Comparison of ENCODE assay signal across 8 cellular contexts in genomic region chr17:56592487-56593072, GRCh38. TPM values are rescaled to one million over a fixed set of nuclear protein-coding genes. Genes with fewer than 3 reads are reported as not detected.
DNase-seq lines count a peak whose midpoint lies in the region; ATAC-seq lines count a peak whose summit lies in the region.

No MANE protein-coding gene starts in this region.

- 1% methylated on average over 42 to 43 of the region's 43 CpGs for WGBS in esophagus, 2 donors

- H3K36me3 Mint-ChIP-seq in stimulated activated memory B cell treated with anti-CD40 and anti-IgM and Interleukin-4, amounts not matched to agents 10 μg/mL and 1 μg/mL and 100 μg/mL, for 72 hours, result no peaks in the 10 kb centered on the region

- H3K4me3 Mint-ChIP-seq in stimulated activated memory B cell treated with anti-CD40 and anti-IgM and Interleukin-4, amounts not matched to agents 10 μg/mL and 1 μg/mL and 100 μg/mL, for 72 hours, result peak overlapping the region; percentile 65

- H3K4me1 ChIP-seq in esophagus (ENCODE audit: control insufficient read depth in 2 of 2, insufficient read depth in 2 of 2, low read length in 1 of 2) (peaks cover 12 to 15% of the 10 kb centered on the region in 2 donors), mucosa of stomach (ENCODE audit: control insufficient read depth, insufficient read depth, low read length) (peaks cover 23% of the 10 kb centered on the region)

- peak overlapping the region; percentile 48 for H3K4me3 ChIP-seq in esophagus (ENCODE audit: low read depth in 1 of 2, low read length in 2 of 2)
- peak overlapping the region; percentile 14 for H3K4me3 ChIP-seq in mucosa of stomach (ENCODE audit: low read length)

- H3K27ac ChIP-seq in esophagus (ENCODE audit: low read depth in 2 of 2, low read length in 1 of 2), result no peak overlapping the region

- H3K9me3 Mint-ChIP-seq in stimulated activated memory B cell treated with anti-CD40 and anti-IgM and Interleukin-4, amounts not matched to agents 10 μg/mL and 1 μg/mL and 100 μg/mL, for 72 hours, result no peaks in the 10 kb centered on the region

- no peaks in the 10 kb centered on the region for H3K9me3 ChIP-seq in esophagus (ENCODE audit: control insufficient read depth in 2 of 2, insufficient read depth in 1 of 2, low read depth in 1 of 2, low read length in 1 of 2)
- H3K9me3 ChIP-seq in mucosa of stomach (ENCODE audit: control insufficient read depth, low read length), result no peaks in the 10 kb centered on the region

- peaks cover 68% of the 10 kb centered on the region for H3K27me3 Mint-ChIP-seq in stimulated activated memory B cell treated with anti-CD40 and anti-IgM and Interleukin-4, amounts not matched to agents 10 μg/mL and 1 μg/mL and 100 μg/mL, for 72 hours

- peaks cover 34% of the 10 kb centered on the region for H3K4me1 Mint-ChIP-seq in stimulated activated memory B cell treated with anti-CD40 and anti-IgM and Interleukin-4, amounts not matched to agents 10 μg/mL and 1 μg/mL and 100 μg/mL, for 72 hours

- H3K36me3 ChIP-seq in esophagus (ENCODE audit: control insufficient read depth in 2 of 2, insufficient read depth in 2 of 2, low read length in 1 of 2), result no peaks in the 10 kb centered on the region
- H3K36me3 ChIP-seq in mucosa of stomach (ENCODE audit: control insufficient read depth, insufficient read depth, low read length), result no peaks in the 10 kb centered on the region

- H3K27me3 ChIP-seq in esophagus (ENCODE audit: control insufficient read depth in 1 of 2, insufficient read depth in 2 of 2, low read length in 2 of 2) (peaks cover 3 to 5% of the 10 kb centered on the region in 2 donors), mucosa of stomach (ENCODE audit: control insufficient read depth, insufficient read depth, low read length) (peaks cover 68% of the 10 kb centered on the region)

- H3K9ac ChIP-seq in mucosa of stomach (ENCODE audit: low read length), result peak overlapping the region; percentile 4

- no peak overlapping the region for H3K27ac Mint-ChIP-seq in stimulated activated memory B cell treated with anti-CD40 and anti-IgM and Interleukin-4, amounts not matched to agents 10 μg/mL and 1 μg/mL and 100 μg/mL, for 72 hours

- DNase-seq in NCI-H187 (lab: John Stamatoyannopoulos, UW), result peak; percentile 15 to 32
- DNase-seq in NCI-H187 treated with DMSO at 0.1 percent for 48 hours (lab: John Stamatoyannopoulos, UW), result no peak
- peak; percentile 23 for DNase-seq in NCI-H774 (lab: John Stamatoyannopoulos, UW)
- peak; percentile 91 for DNase-seq in activated CD8-positive, alpha-beta memory T cell treated with anti-CD3 and anti-CD28 coated beads, Interleukin-2, amount 50 U/mL, for 48 hours

- ATAC-seq in HG03135 (IDR thresholded peaks at IDR 0.05; ENCODE audit: unreplicated experiment), result peak; percentile 70
- peak; percentile 79 for ATAC-seq in stimulated activated memory B cell treated with anti-CD40 and anti-IgM and Interleukin-4, amounts not matched to agents 10 μg/mL and 1 μg/mL and 100 μg/mL, for 72 hours

RNA-seq across cellular contexts. Expression of gene NOG, which starts 0.9 kb away (rescaled TPM):
- polyA plus RNA-seq in esophagus, result under 1 TPM; 0.06 to 0.24 TPM
